ENCODE assay signal across 8 cellular contexts in the genomic region with DNA sequence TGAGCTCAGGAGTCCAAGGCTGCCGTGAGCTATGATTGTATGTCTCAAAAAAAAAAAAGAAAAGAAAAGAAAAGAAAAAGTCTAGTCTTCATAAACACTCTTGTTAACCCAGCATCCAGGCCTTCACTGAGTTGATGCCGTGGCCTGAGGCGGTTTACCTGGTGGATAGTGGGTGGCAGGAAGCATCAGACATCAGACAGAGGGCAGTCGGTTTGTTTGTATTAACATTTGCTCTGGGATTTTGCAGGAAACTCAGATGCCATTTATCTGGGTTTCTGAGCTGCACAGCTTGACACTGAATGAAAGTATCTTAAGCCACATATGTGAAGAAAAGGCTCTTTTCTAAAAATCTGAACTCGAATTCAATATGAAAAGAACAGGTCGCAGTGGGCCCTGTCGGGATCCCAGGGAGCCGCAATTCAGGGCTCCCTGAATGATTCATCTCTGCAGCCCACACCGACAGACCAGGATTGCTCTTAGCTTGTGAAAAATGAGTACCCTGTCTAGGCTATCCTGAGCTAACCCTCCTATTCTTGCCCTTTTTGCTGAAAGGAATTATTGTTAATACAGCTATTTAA. TPM values are rescaled to one million over a fixed set of nuclear protein-coding genes. Genes with fewer than 3 reads are reported as not detected.
DNase-seq lines count a peak whose midpoint lies in the region; ATAC-seq, FAIRE-seq and TF ChIP-seq lines count a peak whose summit lies in the region.

No MANE protein-coding gene starts in this region.

- POLR2A ChIA-PET in endothelial cell of umbilical vein (lab: Charles Lee) = interaction anchor here (0.6 kb wide), 1 partner anchor 27 kb away, joined by 3 read pairs; no protein-coding TSS in a partner anchor

- H4K20me1 ChIP-seq in endothelial cell of umbilical vein (replicated peaks; ENCODE audit: control insufficient read depth, extremely low read depth, insufficient read depth, low read length) = no peaks in the 10 kb centered on the region

- H3K4me3 ChIP-seq in endothelial cell of umbilical vein (replicated peaks in 1 of 3; ENCODE audit: insufficient read depth in 1 of 3, low read depth in 1 of 3, low read length in 3 of 3) (peak overlapping the region in 2 of 3 experiments; percentile 47 to 81), psoas muscle (peak overlapping the region; percentile 81)

- H3K27ac ChIP-seq in endothelial cell of umbilical vein (ENCODE audit: insufficient read depth, low read depth, low read length) = no peak overlapping the region
- peak overlapping the region; percentile 59 for H3K27ac ChIP-seq in psoas muscle

- peak overlapping the region; percentile 59 for H3K9ac ChIP-seq in endothelial cell of umbilical vein (replicated peaks; ENCODE audit: extremely low read depth, insufficient read depth, low read length)

- ATAC-seq in psoas muscle = no peak
- ATAC-seq in GM18861 (IDR thresholded peaks at IDR 0.05; ENCODE audit: unreplicated experiment) = no peak
- no peak for ATAC-seq in HG03565 (IDR thresholded peaks at IDR 0.05; ENCODE audit: unreplicated experiment)
- ATAC-seq in GM21528 (IDR thresholded peaks at IDR 0.05; ENCODE audit: low FRiP score, unreplicated experiment) = no peak

- dilution Hi-C loops in endothelial cell of umbilical vein (cut with MboI; ENCODE audit: extremely low pct_ligation_motif_present, low sequenced_read_pairs) = no loop called here

- 60 to 72% (median 63%) methylated on average over 9 of the region's 9 CpGs for WGBS in psoas muscle, 3 donors

- no peaks in the 10 kb centered on the region for H3K36me3 ChIP-seq in endothelial cell of umbilical vein (ENCODE audit: control insufficient read depth in 2 of 2, extremely low read depth in 1 of 2, insufficient read depth in 2 of 2, low read length in 2 of 2)
- no peaks in the 10 kb centered on the region for H3K36me3 ChIP-seq in psoas muscle (ENCODE audit: insufficient read depth in 1 of 2, low read depth in 1 of 2)

- in situ Hi-C loops in G401 (cut with HindIII; ENCODE audit: low sequenced_read_pairs) = no loop called here

- H3K9me1 ChIP-seq in endothelial cell of umbilical vein (replicated peaks; ENCODE audit: control insufficient read depth, extremely low read depth, insufficient read depth, low read length) = no peaks in the 10 kb centered on the region

- H3K4me1 ChIP-seq in endothelial cell of umbilical vein (ENCODE audit: control insufficient read depth, extremely low read depth, insufficient read depth, low read length) = peaks cover 34% of the 10 kb centered on the region
- peaks cover 44% of the 10 kb centered on the region for H3K4me1 ChIP-seq in psoas muscle

- CTCF ChIA-PET in endothelial cell of umbilical vein (lab: Charles Lee) = interaction anchor here (1.0 to 2.3 kb wide), 3 partner anchors 11 to 98 kb away, joined by 4 to 7 read pairs (median 6); no protein-coding TSS in a partner anchor

- DNase-seq in G401 (ENCODE audit: low spot score) (peak; percentile 63), RPMI7951 (ENCODE audit: low read depth) (peak; percentile 60), endothelial cell of umbilical vein (ENCODE audit: low read depth, low spot score) (no peak), psoas muscle (no peak), AML-193 (lab: John Stamatoyannopoulos, UW) (no peak)

- intact Hi-C loops in endothelial cell of umbilical vein (cut with micrococcal nuclease) = no loop called here
- intact Hi-C loops in psoas muscle (cut with DNase I) = no loop called here

- H3K27me3 ChIP-seq in endothelial cell of umbilical vein (ENCODE audit: control insufficient read depth in 2 of 2, insufficient read depth in 2 of 2, low read length in 2 of 2) = no peaks in the 10 kb centered on the region
- no peaks in the 10 kb centered on the region for H3K27me3 ChIP-seq in psoas muscle (ENCODE audit: insufficient read depth in 3 of 3, low read length in 2 of 3)

- H3K9me3 ChIP-seq in endothelial cell of umbilical vein (replicated peaks; ENCODE audit: control insufficient read depth, insufficient read depth, low read length) (no peaks in the 10 kb centered on the region), psoas muscle (no peaks in the 10 kb centered on the region)

- H3K4me2 ChIP-seq in endothelial cell of umbilical vein (ENCODE audit: insufficient read depth, low read length) = peak overlapping the region; percentile 71

- H2AFZ ChIP-seq in endothelial cell of umbilical vein (ENCODE audit: low read depth, low read length) = no peak overlapping the region

- no peak for TF ChIP-seq CTCF in endothelial cell of umbilical vein (IDR thresholded peaks at IDR 0.05; ENCODE audit: extremely low read depth in 1 of 2, insufficient read depth in 1 of 2, low read depth in 1 of 2, low read length in 2 of 2)
- no peak for TF ChIP-seq CTCF in psoas muscle (IDR thresholded peaks at IDR 0.05)

- no peak for FAIRE-seq in endothelial cell of umbilical vein (lab: Jason Lieb, UNC)

- TF ChIP-seq POLR2A in endothelial cell of umbilical vein (IDR thresholded peaks at IDR 0.05; ENCODE audit: low read depth, low read length) = no peak

- peaks cover 8% of the 10 kb centered on the region for H3K79me2 ChIP-seq in endothelial cell of umbilical vein (ENCODE audit: control insufficient read depth, insufficient read depth, low read length)

- BruUV-seq in endothelial cell of umbilical vein (replicated peaks; lab: Mats Ljungman, UMichigan) = no TSS peak

TF ChIP-seq in endothelial cell of umbilical vein, 7 proteins besides CTCF, POLR2A, EP300 and RAD21:
- TF ChIP-seq POLR2AphosphoS5 (IDR thresholded peaks at IDR 0.05; ENCODE audit: insufficient read depth, low read depth, low read length) = no peak
- peak; percentile 14 for TF ChIP-seq FOS (IDR thresholded peaks at IDR 0.05; ENCODE audit: borderline replicate concordance, insufficient read depth, low read length)
- TF ChIP-seq MAX (IDR thresholded peaks at IDR 0.05; ENCODE audit: insufficient read depth, insufficient read length) = no peak
- TF ChIP-seq GATA2 (IDR thresholded peaks at IDR 0.05; ENCODE audit: insufficient read depth, insufficient read length, low read depth, low read length) = no peak
- no peak for TF ChIP-seq EZH2 (IDR thresholded peaks at IDR 0.05; ENCODE audit: borderline replicate concordance, low read depth, low read length, severe bottlenecking)
- no peak for TF ChIP-seq MYC (IDR thresholded peaks at IDR 0.05; ENCODE audit: low read depth, low read length)

RNA-seq across cellular contexts. Expression of gene DBNDD1, which starts 1.1 kb away (rescaled TPM):
- 21.4 and 21.5 TPM in 2 replicates for total RNA-seq in G401 (2014; rRNA removed; shearing (Covaris generic))
- 7.7 TPM in 2 replicates for total RNA-seq in RPMI7951 (2014; rRNA removed; shearing (Covaris generic))
- total RNA-seq in endothelial cell of umbilical vein (28.2 and 33.6 TPM in 2 replicates), psoas muscle (10 to 100 TPM; 14.7 to 37.8 (median 20.6) TPM)
- polyA plus RNA-seq in endothelial cell of umbilical vein (45.7 and 54.7 TPM in 2 replicates), psoas muscle (10 to 100 TPM; 14.1 to 25.4 (median 17.0) TPM)
- 35.7 and 43.8 TPM in 2 replicates for polyA plus RNA-seq in endothelial cell of umbilical vein (2011; cell fraction: cytosol; rRNA removed)
- 14.7 and 17.6 TPM in 2 replicates for polyA plus RNA-seq in endothelial cell of umbilical vein (2011; cell fraction: nucleus; rRNA removed)
- polyA plus RNA-seq in endothelial cell of umbilical vein (2012) = 35.8 and 43.3 TPM in 2 replicates
- 17.0 and 21.8 TPM in 2 replicates for polyA minus RNA-seq in endothelial cell of umbilical vein
- polyA minus RNA-seq in endothelial cell of umbilical vein (2011; cell fraction: cytosol; rRNA and poly(A)+ RNA removed) = 4.5 TPM
- polyA minus RNA-seq in endothelial cell of umbilical vein (2011; cell fraction: nucleus; rRNA and poly(A)+ RNA removed) = 4.8 and 7.1 TPM in 2 replicates

RNA-seq across cellular contexts. Expression of gene PRDM7, which starts 56.8 kb away (rescaled TPM):
- total RNA-seq in G401 (2014; rRNA removed; shearing (Covaris generic)) = not detected in 2 replicates
- not detected in 2 replicates for total RNA-seq in RPMI7951 (2014; rRNA removed; shearing (Covaris generic))
- total RNA-seq in endothelial cell of umbilical vein = not detected in 2 replicates
- not detected in 2 replicates for polyA plus RNA-seq in endothelial cell of umbilical vein
- polyA plus RNA-seq in endothelial cell of umbilical vein (2011; cell fraction: cytosol; rRNA removed) = not detected in 2 replicates
- not detected in 2 replicates for polyA plus RNA-seq in endothelial cell of umbilical vein (2011; cell fraction: nucleus; rRNA removed)
- polyA plus RNA-seq in endothelial cell of umbilical vein (2012) = not detected in 2 replicates
- polyA minus RNA-seq in endothelial cell of umbilical vein = not detected in 2 replicates
- not detected for polyA minus RNA-seq in endothelial cell of umbilical vein (2011; cell fraction: cytosol; rRNA and poly(A)+ RNA removed)
- polyA minus RNA-seq in endothelial cell of umbilical vein (2011; cell fraction: nucleus; rRNA and poly(A)+ RNA removed) = not detected in 2 replicates
- not detected for total RNA-seq in psoas muscle
- not detected for polyA plus RNA-seq in psoas muscle

Comparison
In these comparisons a context has a peak if more than half of its experiments do, and no peak if none do; other contexts are left out.
1. DNase-seq: peak in G401 (single experiment) and RPMI7951 (single experiment); none in endothelial cell of umbilical vein (single experiment), psoas muscle (0 of 2) and AML-193 (0 of 2).